ENCODE assay signal across 25 cellular contexts in genomic region chr1:39332828-39333227, GRCh38.
DNase-seq lines count a peak whose midpoint lies in the region; ATAC-seq and TF ChIP-seq lines count a peak whose summit lies in the region.
"Had no signal": no experiment of that assay in that cellular context is flagged by ENCODE, and none has a peak within 500 bp of the region (broad histone marks: within the 10 kb centered on the region; RNA-seq: fewer than 3 reads in every experiment).

No MANE protein-coding gene starts in this region.

- peaks cover 7% of the 10 kb centered on the region for H3K36me3 ChIP-seq in A673 (ENCODE audit: insufficient read depth, low read length, poor library complexity, severe bottlenecking)
- H3K36me3 ChIP-seq in ascending aorta: peaks cover 26 to 53% of the 10 kb centered on the region in 2 donors

- TF ChIP-seq CTCF in A673 (conservative IDR thresholded peaks at IDR 0.05; ENCODE audit: low read depth, low read length) (no peak), ascending aorta (IDR thresholded peaks at IDR 0.05) (no peak)
- TF ChIP-seq CTCF in CD4-positive, alpha-beta T cell (IDR thresholded peaks at IDR 0.05): no peak

- POLR2A ChIA-PET in A673 (lab: Charles Lee; ENCODE audit: low non-redundant PET): no interaction called here
- POLR2A ChIA-PET in CD4-positive, alpha-beta T cell (lab: Charles Lee): no interaction called here
- POLR2A ChIA-PET in activated CD4-positive, alpha-beta memory T cell treated with anti-CD3 and anti-CD28 coated beads, Interleukin-2, amount 10 ng/mL, durations not matched to agents 7 days and 5 days (lab: Charles Lee): interaction anchor here (1.7 kb wide), 1 partner anchor 23 kb away, joined by 4 read pairs; no protein-coding TSS in a partner anchor
- POLR2A ChIA-PET in naive thymus-derived CD8-positive, alpha-beta T cell (lab: Charles Lee): no interaction called here

- peaks cover 98% of the 10 kb centered on the region for H3K36me3 Mint-ChIP-seq in CD4-positive, alpha-beta T cell (ENCODE audit: low read depth)
- H3K36me3 Mint-ChIP-seq in activated CD4-positive, alpha-beta memory T cell treated with anti-CD3 and anti-CD28 coated beads, Interleukin-2, amount 10 ng/mL, durations not matched to agents 7 days and 5 days (ENCODE audit: low read depth): peaks cover 94% of the 10 kb centered on the region
- peaks cover 0 to 100% (median 41%) of the 10 kb centered on the region in 3 donors for H3K36me3 Mint-ChIP-seq in naive thymus-derived CD8-positive, alpha-beta T cell

- no peak for ATAC-seq in CD4-positive, alpha-beta T cell (ENCODE audit: poor library complexity)
- ATAC-seq in naive thymus-derived CD8-positive, alpha-beta T cell: no peak
- ATAC-seq: body of pancreas, esophagus mucosa, gastroesophageal sphincter, K562, lower lobe of right lung had no signal

- no peak overlapping the region for H3K4me3 ChIP-seq in A673 (ENCODE audit: low read depth, low read length, poor library complexity, severe bottlenecking)
- H3K4me3 ChIP-seq in ascending aorta: no peak overlapping the region
- H3K4me3 ChIP-seq: body of pancreas, gastroesophageal sphincter, K562, lower lobe of right lung, skin epidermis, tibial nerve had no signal

- no peaks in the 10 kb centered on the region for H3K4me1 ChIP-seq in A673 (ENCODE audit: insufficient read depth, low read length, poor library complexity, severe bottlenecking)
- no peaks in the 10 kb centered on the region for H3K4me1 ChIP-seq in ascending aorta
- H3K4me1 ChIP-seq: body of pancreas, tibial nerve had no signal

- peaks cover 31% of the 10 kb centered on the region for H3K4me1 Mint-ChIP-seq in CD4-positive, alpha-beta T cell (ENCODE audit: low read depth)
- peaks cover 79% of the 10 kb centered on the region for H3K4me1 Mint-ChIP-seq in activated CD4-positive, alpha-beta memory T cell treated with anti-CD3 and anti-CD28 coated beads, Interleukin-2, amount 10 ng/mL, durations not matched to agents 7 days and 5 days
- peaks cover 6 to 21% (median 13%) of the 10 kb centered on the region in 4 donors for H3K4me1 Mint-ChIP-seq in naive thymus-derived CD8-positive, alpha-beta T cell
- H3K4me1 Mint-ChIP-seq: activated B cell treated with CpG ODN at 0.5 μM for 24 hours had no signal

- H3K27ac Mint-ChIP-seq in CD4-positive, alpha-beta T cell: peak overlapping the region; percentile 72
- peak overlapping the region; percentile 84 for H3K27ac Mint-ChIP-seq in activated CD4-positive, alpha-beta memory T cell treated with anti-CD3 and anti-CD28 coated beads, Interleukin-2, amount 10 ng/mL, durations not matched to agents 7 days and 5 days
- H3K27ac Mint-ChIP-seq in naive thymus-derived CD8-positive, alpha-beta T cell: peak overlapping the region in 7 of 10 donors; percentile 1 to 66 (median 45)
- H3K27ac Mint-ChIP-seq: activated B cell treated with CpG ODN at 0.5 μM for 24 hours had no signal

- no peak overlapping the region for H3K4me3 Mint-ChIP-seq in CD4-positive, alpha-beta T cell
- no peak overlapping the region for H3K4me3 Mint-ChIP-seq in activated CD4-positive, alpha-beta memory T cell treated with anti-CD3 and anti-CD28 coated beads, Interleukin-2, amount 10 ng/mL, durations not matched to agents 7 days and 5 days
- H3K4me3 Mint-ChIP-seq in naive thymus-derived CD8-positive, alpha-beta T cell: no peak overlapping the region
- H3K4me3 Mint-ChIP-seq: activated B cell treated with CpG ODN at 0.5 μM for 24 hours had no signal

- H3K9me3 ChIP-seq in A673 (ENCODE audit: low read depth, low read length, poor library complexity, severe bottlenecking) (no peaks in the 10 kb centered on the region), ascending aorta (no peaks in the 10 kb centered on the region)
- H3K9me3 ChIP-seq in CD4-positive, alpha-beta T cell (ENCODE audit: control insufficient read depth, low read length): no peaks in the 10 kb centered on the region
- H3K9me3 ChIP-seq: body of pancreas, gastroesophageal sphincter, lower lobe of right lung, tibial nerve had no signal

- intact Hi-C loops in A673 (cut with micrococcal nuclease; ENCODE audit: unreplicated experiment) (no loop called here), ascending aorta (cut with DNase I) (no loop called here)
- intact Hi-C loops in CD4-positive, alpha-beta T cell (cut with DNase I, micrococcal nuclease): no loop called here

- H3K27me3 ChIP-seq in A673 (replicated peaks; ENCODE audit: insufficient read depth, low read depth, low read length, poor library complexity) (no peaks in the 10 kb centered on the region), ascending aorta (no peaks in the 10 kb centered on the region)
- H3K27me3 ChIP-seq in CD4-positive, alpha-beta T cell (ENCODE audit: control insufficient read depth, insufficient read depth, low read length): no peaks in the 10 kb centered on the region
- H3K27me3 ChIP-seq: body of pancreas, gastroesophageal sphincter, tibial nerve had no signal

- DNase-seq in A673 (ENCODE audit: low spot score): no peak
- DNase-seq in CD4-positive, alpha-beta T cell: no peak
- peak; percentile 38 for DNase-seq in activated CD4-positive, alpha-beta memory T cell treated with anti-CD3 and anti-CD28 coated beads, Interleukin-2, amount 10 ng/mL, durations not matched to agents 7 days and 5 days
- DNase-seq in naive thymus-derived CD8-positive, alpha-beta T cell: no peak
- no peak for DNase-seq in NCI-H2107 treated with DMSO at 0.1 percent for 48 hours (lab: John Stamatoyannopoulos, UW; ENCODE audit: unreplicated experiment)
- no peak for DNase-seq in hypothalamus (lab: John Stamatoyannopoulos, UW)
- DNase-seq in ascending aorta (ENCODE audit: low spot score in 2 of 2): no peak
- DNase-seq in DMS153 (lab: John Stamatoyannopoulos, UW): no peak
- DNase-seq: activated B cell treated with CpG ODN at 0.5 μM for 24 hours; DMS79 treated with DMSO at 0.1 percent for 48 hours; effector CD8-positive, alpha-beta T cell; HCEC 1CT; lower lobe of right lung; MM.1S; NCI-H1436; NCI-H524 treated with DMSO at 0.1 percent for 48 hours; RPMI8226; stimulated activated CD4-positive, alpha-beta T cell treated with anti-CD3 and anti-CD28 coated beads, Interleukin-2, amount 100 ng/mL, for 24 hours; stimulated activated naive CD4-positive, alpha-beta T cell had no signal

- TSS peak; percentile 10 for BruUV-seq in A673 (replicated peaks; lab: Mats Ljungman, UMichigan)

- CTCF ChIA-PET in A673 (lab: Charles Lee): no interaction called here
- CTCF ChIA-PET in CD4-positive, alpha-beta T cell (lab: Charles Lee): interaction anchor here (1.1 kb wide), 1 partner anchor 149 kb away, joined by 3 read pairs; no protein-coding TSS in a partner anchor
- CTCF ChIA-PET in activated CD4-positive, alpha-beta memory T cell treated with anti-CD3 and anti-CD28 coated beads, Interleukin-2, amount 10 ng/mL, durations not matched to agents 7 days and 5 days (lab: Charles Lee): interaction anchor here (1.3 to 1.5 kb wide), 2 partner anchors 140 to 148 kb away, joined by 3 to 4 read pairs; no protein-coding TSS in a partner anchor

- no peaks in the 10 kb centered on the region for H3K9me3 Mint-ChIP-seq in CD4-positive, alpha-beta T cell
- H3K9me3 Mint-ChIP-seq in activated CD4-positive, alpha-beta memory T cell treated with anti-CD3 and anti-CD28 coated beads, Interleukin-2, amount 10 ng/mL, durations not matched to agents 7 days and 5 days: no peaks in the 10 kb centered on the region
- no peaks in the 10 kb centered on the region for H3K9me3 Mint-ChIP-seq in naive thymus-derived CD8-positive, alpha-beta T cell
- H3K9me3 Mint-ChIP-seq: activated B cell treated with CpG ODN at 0.5 μM for 24 hours had no signal

- no peaks in the 10 kb centered on the region for H3K27me3 Mint-ChIP-seq in CD4-positive, alpha-beta T cell
- H3K27me3 Mint-ChIP-seq in activated CD4-positive, alpha-beta memory T cell treated with anti-CD3 and anti-CD28 coated beads, Interleukin-2, amount 10 ng/mL, durations not matched to agents 7 days and 5 days: no peaks in the 10 kb centered on the region
- no peaks in the 10 kb centered on the region for H3K27me3 Mint-ChIP-seq in naive thymus-derived CD8-positive, alpha-beta T cell
- H3K27me3 Mint-ChIP-seq: activated B cell treated with CpG ODN at 0.5 μM for 24 hours had no signal

- H3K27ac ChIP-seq in A673 (ENCODE audit: low read depth, low read length, poor library complexity, severe bottlenecking) (no peak overlapping the region), ascending aorta (no peak overlapping the region)
- no peak overlapping the region for H3K27ac ChIP-seq in CD4-positive, alpha-beta T cell (ENCODE audit: low read depth, low read length)
- H3K27ac ChIP-seq: body of pancreas, gastroesophageal sphincter, lower lobe of right lung, skin epidermis, tibial nerve had no signal
